19 cellular contexts compared by ENCODE assay signal in genomic region chr17:16129844-16130243, GRCh38.
A peak's percentile ranks its signal among the peaks of the same experiment; 100 is the strongest.
DNase-seq lines count a peak whose midpoint lies in the region; ATAC-seq and TF ChIP-seq lines count a peak whose summit lies in the region.
"Had no signal": no experiment of that assay in that cellular context is flagged by ENCODE, and none has a peak within 500 bp of the region (broad histone marks: within the 10 kb centered on the region; RNA-seq: fewer than 3 reads in every experiment).

No MANE protein-coding gene starts in this region.

- H3K9me3 ChIP-seq in hepatocyte (ENCODE audit: low read depth): no peaks in the 10 kb centered on the region

- CTCF ChIA-PET in activated naive CD4-positive, alpha-beta T cell treated with anti-CD3 and anti-CD28 coated beads for 36 hours (lab: Charles Lee): no interaction called here

- H3K4me3 Mint-ChIP-seq in activated naive CD8-positive, alpha-beta T cell: no peak overlapping the region
- H3K4me3 Mint-ChIP-seq in activated naive CD8-positive, alpha-beta T cell treated with anti-CD3 and anti-CD28 coated beads for 36 hours: no peak overlapping the region
- H3K4me3 Mint-ChIP-seq in stimulated activated effector memory CD8-positive, alpha-beta T cell treated with anti-CD3 and anti-CD28 coated beads, Interleukin-12 subunit alpha, Interleukin-12 subunit beta, amount 100 ng/mL, for 72 hours: no peak overlapping the region
- H3K4me3 Mint-ChIP-seq in activated naive CD4-positive, alpha-beta T cell treated with anti-CD3 and anti-CD28 coated beads for 36 hours: no peak overlapping the region
- H3K4me3 Mint-ChIP-seq: CD14-positive monocyte had no signal

- no peaks in the 10 kb centered on the region for H3K27me3 ChIP-seq in hepatocyte

- peaks cover 5% of the 10 kb centered on the region for H3K4me1 ChIP-seq in hepatocyte (ENCODE audit: insufficient read depth)

- ATAC-seq in left lobe of liver: peak; percentile 33
- ATAC-seq in stimulated activated effector memory CD8-positive, alpha-beta T cell treated with anti-CD3 and anti-CD28 coated beads, Interleukin-12 subunit alpha, Interleukin-12 subunit beta, amount 100 ng/mL, for 72 hours: no peak
- ATAC-seq: K562, PC-3 had no signal

- no peaks in the 10 kb centered on the region for H3K27me3 Mint-ChIP-seq in activated naive CD8-positive, alpha-beta T cell
- H3K27me3 Mint-ChIP-seq in activated naive CD8-positive, alpha-beta T cell treated with anti-CD3 and anti-CD28 coated beads for 36 hours: no peaks in the 10 kb centered on the region
- H3K27me3 Mint-ChIP-seq in activated naive CD4-positive, alpha-beta T cell treated with anti-CD3 and anti-CD28 coated beads for 36 hours (ENCODE audit: low read depth): no peaks in the 10 kb centered on the region

- DNase-seq in activated naive CD8-positive, alpha-beta T cell treated with anti-CD3 and anti-CD28 coated beads for 36 hours: no peak
- DNase-seq in left lobe of liver (ENCODE audit: low spot score) (no peak), hepatocyte (ENCODE audit: low spot score) (no peak)
- no peak for DNase-seq in stimulated activated effector memory CD8-positive, alpha-beta T cell treated with anti-CD3 and anti-CD28 coated beads, Interleukin-12 subunit alpha, Interleukin-12 subunit beta, amount 100 ng/mL, for 72 hours (ENCODE audit: low spot score in 2 of 2)
- DNase-seq in activated naive CD4-positive, alpha-beta T cell treated with anti-CD3 and anti-CD28 coated beads for 36 hours: no peak
- no peak for DNase-seq in activated CD4-positive, CD25-positive, alpha-beta regulatory T cell (lab: John Stamatoyannopoulos, UW)
- DNase-seq: DND-41; GDM1; GOT3; NCI-H1436 treated with DMSO at 0.1 percent for 48 hours; NCI-H2081; NCI-H524 treated with DMSO at 0.1 percent for 48 hours; NK-92 treated with Interleukin-12 subunit alpha and Interleukin-12 subunit beta, amount 100 ng/mL, for 24 hours; PC-3 had no signal

- H3K27ac Mint-ChIP-seq in activated naive CD8-positive, alpha-beta T cell: peak overlapping the region; percentile 22
- no peak overlapping the region for H3K27ac Mint-ChIP-seq in activated naive CD8-positive, alpha-beta T cell treated with anti-CD3 and anti-CD28 coated beads for 36 hours
- peak overlapping the region; percentile 1 for H3K27ac Mint-ChIP-seq in stimulated activated effector memory CD8-positive, alpha-beta T cell treated with anti-CD3 and anti-CD28 coated beads, Interleukin-12 subunit alpha, Interleukin-12 subunit beta, amount 100 ng/mL, for 72 hours
- H3K27ac Mint-ChIP-seq in activated naive CD4-positive, alpha-beta T cell treated with anti-CD3 and anti-CD28 coated beads for 36 hours: no peak overlapping the region

- no peaks in the 10 kb centered on the region for H3K9me3 Mint-ChIP-seq in activated naive CD8-positive, alpha-beta T cell (ENCODE audit: low read depth)
- H3K9me3 Mint-ChIP-seq in activated naive CD8-positive, alpha-beta T cell treated with anti-CD3 and anti-CD28 coated beads for 36 hours: no peaks in the 10 kb centered on the region
- no peaks in the 10 kb centered on the region for H3K9me3 Mint-ChIP-seq in stimulated activated effector memory CD8-positive, alpha-beta T cell treated with anti-CD3 and anti-CD28 coated beads, Interleukin-12 subunit alpha, Interleukin-12 subunit beta, amount 100 ng/mL, for 72 hours
- H3K9me3 Mint-ChIP-seq in activated naive CD4-positive, alpha-beta T cell treated with anti-CD3 and anti-CD28 coated beads for 36 hours: no peaks in the 10 kb centered on the region

- 95% methylated on average over 2 of the region's 2 CpGs for WGBS in hepatocyte (ENCODE audit: low lambda C conversion rate, missing lambda C conversion rate)

- intact Hi-C loops in activated naive CD4-positive, alpha-beta T cell treated with anti-CD3 and anti-CD28 coated beads for 36 hours (cut with micrococcal nuclease): loop anchor here (10.0 kb wide), 1 partner anchor 65 kb away; no protein-coding TSS in a partner anchor

- no peaks in the 10 kb centered on the region for H4K20me1 ChIP-seq in hepatocyte (ENCODE audit: insufficient read depth, poor library complexity, severe bottlenecking)

- TF ChIP-seq CTCF in VCaP (conservative IDR thresholded peaks at IDR 0.05): no peak
- no peak for TF ChIP-seq CTCF in hepatocyte (IDR thresholded peaks at IDR 0.05; ENCODE audit: poor library complexity)

- peak overlapping the region; percentile 68 for H3K27ac ChIP-seq in VCaP
- no peak overlapping the region for H3K27ac ChIP-seq in hepatocyte
- H3K27ac ChIP-seq: HL-60 had no signal

- no peaks in the 10 kb centered on the region for H3K4me1 Mint-ChIP-seq in activated naive CD8-positive, alpha-beta T cell (ENCODE audit: low read depth)
- H3K4me1 Mint-ChIP-seq in activated naive CD8-positive, alpha-beta T cell treated with anti-CD3 and anti-CD28 coated beads for 36 hours: no peaks in the 10 kb centered on the region
- H3K4me1 Mint-ChIP-seq in stimulated activated effector memory CD8-positive, alpha-beta T cell treated with anti-CD3 and anti-CD28 coated beads, Interleukin-12 subunit alpha, Interleukin-12 subunit beta, amount 100 ng/mL, for 72 hours: no peaks in the 10 kb centered on the region
- no peaks in the 10 kb centered on the region for H3K4me1 Mint-ChIP-seq in activated naive CD4-positive, alpha-beta T cell treated with anti-CD3 and anti-CD28 coated beads for 36 hours (ENCODE audit: low read depth)
- H3K4me1 Mint-ChIP-seq: CD14-positive monocyte had no signal

- H3K79me2 ChIP-seq in hepatocyte: peaks cover 10% of the 10 kb centered on the region

- no peaks in the 10 kb centered on the region for H3K36me3 ChIP-seq in hepatocyte (replicated peaks; ENCODE audit: insufficient read depth, low read depth)

- no peak overlapping the region for H3K4me2 ChIP-seq in hepatocyte

- H3K9me2 ChIP-seq in hepatocyte (replicated peaks; ENCODE audit: insufficient read depth): no peaks in the 10 kb centered on the region

- H3K36me3 Mint-ChIP-seq in activated naive CD8-positive, alpha-beta T cell: peaks cover 6% of the 10 kb centered on the region
- H3K36me3 Mint-ChIP-seq in activated naive CD8-positive, alpha-beta T cell treated with anti-CD3 and anti-CD28 coated beads for 36 hours: peaks cover 14% of the 10 kb centered on the region
- peaks cover 75% of the 10 kb centered on the region for H3K36me3 Mint-ChIP-seq in stimulated activated effector memory CD8-positive, alpha-beta T cell treated with anti-CD3 and anti-CD28 coated beads, Interleukin-12 subunit alpha, Interleukin-12 subunit beta, amount 100 ng/mL, for 72 hours
- peaks cover 15% of the 10 kb centered on the region for H3K36me3 Mint-ChIP-seq in activated naive CD4-positive, alpha-beta T cell treated with anti-CD3 and anti-CD28 coated beads for 36 hours (ENCODE audit: low read depth)

- H3K4me3 ChIP-seq in hepatocyte: no peak overlapping the region
- H3K4me3 ChIP-seq: K562 had no signal

- H2AFZ ChIP-seq in hepatocyte: no peak overlapping the region

Comparison
In these comparisons a context has a peak if more than half of its experiments do, and no peak if none do; other contexts are left out.
1. H3K27ac Mint-ChIP-seq: peak in activated naive CD8-positive, alpha-beta T cell (single experiment) and stimulated activated effector memory CD8-positive, alpha-beta T cell treated with anti-CD3 and anti-CD28 coated beads, Interleukin-12 subunit alpha, Interleukin-12 subunit beta, amount 100 ng/mL, for 72 hours (single experiment); none in activated naive CD8-positive, alpha-beta T cell treated with anti-CD3 and anti-CD28 coated beads for 36 hours (single experiment) and activated naive CD4-positive, alpha-beta T cell treated with anti-CD3 and anti-CD28 coated beads for 36 hours (single experiment).